1 cellular context compared by ENCODE assay signal in the genomic region with DNA sequence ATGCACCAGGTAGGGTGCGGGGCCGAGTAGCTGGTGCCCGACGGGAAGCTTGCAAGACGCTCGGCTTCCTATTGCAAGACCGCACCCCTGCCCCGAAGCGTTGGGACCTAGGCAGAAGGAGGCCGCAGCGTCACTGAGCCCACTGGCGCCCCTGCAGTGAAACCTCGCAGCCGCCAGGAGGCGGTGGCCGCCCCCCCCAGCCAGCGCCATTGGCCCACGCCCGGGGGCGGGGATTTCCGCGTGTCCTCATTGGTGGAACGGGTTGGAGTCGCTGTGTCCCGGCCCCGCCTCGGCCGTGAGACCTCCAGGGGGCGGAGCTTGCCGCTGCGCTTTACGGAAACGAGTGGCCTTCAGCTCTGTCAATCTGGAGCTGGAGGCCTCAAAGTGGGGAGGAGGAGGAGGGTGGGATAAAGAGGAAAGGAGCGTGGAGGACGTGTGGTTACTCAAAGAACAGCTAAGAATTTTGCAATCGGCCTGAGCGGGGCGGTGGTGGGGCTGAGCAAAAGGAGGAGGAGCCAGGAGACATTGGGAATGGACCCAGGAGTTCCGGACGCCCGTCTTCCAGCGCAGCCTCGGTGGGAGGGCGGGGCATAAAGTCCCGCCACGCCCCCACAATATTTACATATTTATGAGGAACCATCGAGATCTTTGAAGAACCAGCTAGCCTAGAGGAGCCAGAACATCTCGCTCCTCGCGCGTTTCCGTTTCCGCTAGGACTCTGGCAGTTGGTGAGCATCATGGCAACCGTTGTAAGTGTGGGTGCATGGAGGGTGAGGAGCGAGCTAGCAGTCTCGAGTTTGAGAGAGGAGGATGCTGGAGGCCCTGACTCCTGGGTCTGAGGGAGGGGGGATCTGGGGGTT.
TF ChIP-seq lines count a peak whose summit lies in the region.

A gene (minus strand): TSS at position 135 of the 860 bp plus-strand sequence. CDS start 197 bp downstream, outside the sequence.
A gene (plus strand): TSS at position 713 of the 860 bp plus-strand sequence. CDS start 25 bp downstream, at position 738.

TF ChIP-seq in SK-N-SH, 30 proteins besides CTCF, POLR2A, EP300 and RAD21 (continued from another document):
- TF ChIP-seq, protein P1, sequence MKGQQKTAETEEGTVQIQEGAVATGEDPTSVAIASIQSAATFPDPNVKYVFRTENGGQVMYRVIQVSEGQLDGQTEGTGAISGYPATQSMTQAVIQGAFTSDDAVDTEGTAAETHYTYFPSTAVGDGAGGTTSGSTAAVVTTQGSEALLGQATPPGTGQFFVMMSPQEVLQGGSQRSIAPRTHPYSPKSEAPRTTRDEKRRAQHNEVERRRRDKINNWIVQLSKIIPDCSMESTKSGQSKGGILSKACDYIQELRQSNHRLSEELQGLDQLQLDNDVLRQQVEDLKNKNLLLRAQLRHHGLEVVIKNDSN (IDR thresholded peaks at IDR 0.05; ENCODE audit: borderline replicate concordance, low read depth) = no peak
- TF ChIP-seq NRF1 (IDR thresholded peaks at IDR 0.05; ENCODE audit: low read depth, low read length) (peak; percentile 47), TCF12 (IDR thresholded peaks at IDR 0.05) (no peak), JUND (IDR thresholded peaks at IDR 0.05) (no peak), GATA2 (CRISPR knock-in tag; IDR thresholded peaks at IDR 0.05) (no peak), TEAD4 (IDR thresholded peaks at IDR 0.05; ENCODE audit: borderline replicate concordance, insufficient read depth) (no peak), FOXM1 (IDR thresholded peaks at IDR 0.05; ENCODE audit: low read depth) (no peak), MEF2A (IDR thresholded peaks at IDR 0.05; ENCODE audit: borderline replicate concordance, low read depth) (no peak), SMC3 (IDR thresholded peaks at IDR 0.05; ENCODE audit: low read depth, low read length) (no peak), FOXJ3 (CRISPR knock-in tag; IDR thresholded peaks at IDR 0.05) (no peak), RCOR1 (IDR thresholded peaks at IDR 0.05; ENCODE audit: low read length) (peak; percentile 6; the same call in 1 of the 2 replicates), SIN3A (IDR thresholded peaks at IDR 0.05; ENCODE audit: borderline replicate concordance, low read depth, low read length) (peak; percentile 91), ELF1 (IDR thresholded peaks at IDR 0.05) (peak; percentile 43; the same call in 1 of the 2 replicates), TAF1 (IDR thresholded peaks at IDR 0.05; ENCODE audit: borderline replicate concordance, low read depth, low read length) (peak; percentile 93), NFIC (IDR thresholded peaks at IDR 0.05; ENCODE audit: borderline replicate concordance) (no peak; the same call in 1 of the 2 replicates), YY1 (IDR thresholded peaks at IDR 0.05; ENCODE audit: low read depth) (peak; percentile 87), FOSL2 (IDR thresholded peaks at IDR 0.05; ENCODE audit: borderline replicate concordance, low read depth) (no peak)
- TF ChIP-seq, protein P2, sequence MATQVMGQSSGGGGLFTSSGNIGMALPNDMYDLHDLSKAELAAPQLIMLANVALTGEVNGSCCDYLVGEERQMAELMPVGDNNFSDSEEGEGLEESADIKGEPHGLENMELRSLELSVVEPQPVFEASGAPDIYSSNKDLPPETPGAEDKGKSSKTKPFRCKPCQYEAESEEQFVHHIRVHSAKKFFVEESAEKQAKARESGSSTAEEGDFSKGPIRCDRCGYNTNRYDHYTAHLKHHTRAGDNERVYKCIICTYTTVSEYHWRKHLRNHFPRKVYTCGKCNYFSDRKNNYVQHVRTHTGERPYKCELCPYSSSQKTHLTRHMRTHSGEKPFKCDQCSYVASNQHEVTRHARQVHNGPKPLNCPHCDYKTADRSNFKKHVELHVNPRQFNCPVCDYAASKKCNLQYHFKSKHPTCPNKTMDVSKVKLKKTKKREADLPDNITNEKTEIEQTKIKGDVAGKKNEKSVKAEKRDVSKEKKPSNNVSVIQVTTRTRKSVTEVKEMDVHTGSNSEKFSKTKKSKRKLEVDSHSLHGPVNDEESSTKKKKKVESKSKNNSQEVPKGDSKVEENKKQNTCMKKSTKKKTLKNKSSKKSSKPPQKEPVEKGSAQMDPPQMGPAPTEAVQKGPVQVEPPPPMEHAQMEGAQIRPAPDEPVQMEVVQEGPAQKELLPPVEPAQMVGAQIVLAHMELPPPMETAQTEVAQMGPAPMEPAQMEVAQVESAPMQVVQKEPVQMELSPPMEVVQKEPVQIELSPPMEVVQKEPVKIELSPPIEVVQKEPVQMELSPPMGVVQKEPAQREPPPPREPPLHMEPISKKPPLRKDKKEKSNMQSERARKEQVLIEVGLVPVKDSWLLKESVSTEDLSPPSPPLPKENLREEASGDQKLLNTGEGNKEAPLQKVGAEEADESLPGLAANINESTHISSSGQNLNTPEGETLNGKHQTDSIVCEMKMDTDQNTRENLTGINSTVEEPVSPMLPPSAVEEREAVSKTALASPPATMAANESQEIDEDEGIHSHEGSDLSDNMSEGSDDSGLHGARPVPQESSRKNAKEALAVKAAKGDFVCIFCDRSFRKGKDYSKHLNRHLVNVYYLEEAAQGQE (IDR thresholded peaks at IDR 0.05; ENCODE audit: low read depth, low read length) = peak; percentile 58; the same call in 1 of the 2 replicates
- TF ChIP-seq, protein P3, sequence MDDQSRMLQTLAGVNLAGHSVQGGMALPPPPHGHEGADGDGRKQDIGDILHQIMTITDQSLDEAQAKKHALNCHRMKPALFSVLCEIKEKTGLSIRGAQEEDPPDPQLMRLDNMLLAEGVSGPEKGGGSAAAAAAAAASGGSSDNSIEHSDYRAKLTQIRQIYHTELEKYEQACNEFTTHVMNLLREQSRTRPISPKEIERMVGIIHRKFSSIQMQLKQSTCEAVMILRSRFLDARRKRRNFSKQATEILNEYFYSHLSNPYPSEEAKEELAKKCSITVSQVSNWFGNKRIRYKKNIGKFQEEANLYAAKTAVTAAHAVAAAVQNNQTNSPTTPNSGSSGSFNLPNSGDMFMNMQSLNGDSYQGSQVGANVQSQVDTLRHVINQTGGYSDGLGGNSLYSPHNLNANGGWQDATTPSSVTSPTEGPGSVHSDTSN (IDR thresholded peaks at IDR 0.05) = peak; percentile 98
- TF ChIP-seq, protein P4, sequence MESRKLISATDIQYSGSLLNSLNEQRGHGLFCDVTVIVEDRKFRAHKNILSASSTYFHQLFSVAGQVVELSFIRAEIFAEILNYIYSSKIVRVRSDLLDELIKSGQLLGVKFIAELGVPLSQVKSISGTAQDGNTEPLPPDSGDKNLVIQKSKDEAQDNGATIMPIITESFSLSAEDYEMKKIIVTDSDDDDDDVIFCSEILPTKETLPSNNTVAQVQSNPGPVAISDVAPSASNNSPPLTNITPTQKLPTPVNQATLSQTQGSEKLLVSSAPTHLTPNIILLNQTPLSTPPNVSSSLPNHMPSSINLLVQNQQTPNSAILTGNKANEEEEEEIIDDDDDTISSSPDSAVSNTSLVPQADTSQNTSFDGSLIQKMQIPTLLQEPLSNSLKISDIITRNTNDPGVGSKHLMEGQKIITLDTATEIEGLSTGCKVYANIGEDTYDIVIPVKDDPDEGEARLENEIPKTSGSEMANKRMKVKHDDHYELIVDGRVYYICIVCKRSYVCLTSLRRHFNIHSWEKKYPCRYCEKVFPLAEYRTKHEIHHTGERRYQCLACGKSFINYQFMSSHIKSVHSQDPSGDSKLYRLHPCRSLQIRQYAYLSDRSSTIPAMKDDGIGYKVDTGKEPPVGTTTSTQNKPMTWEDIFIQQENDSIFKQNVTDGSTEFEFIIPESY (IDR thresholded peaks at IDR 0.05; ENCODE audit: borderline replicate concordance, low read depth) = no peak
- TF ChIP-seq, protein P5, sequence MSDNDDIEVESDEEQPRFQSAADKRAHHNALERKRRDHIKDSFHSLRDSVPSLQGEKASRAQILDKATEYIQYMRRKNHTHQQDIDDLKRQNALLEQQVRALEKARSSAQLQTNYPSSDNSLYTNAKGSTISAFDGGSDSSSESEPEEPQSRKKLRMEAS (IDR thresholded peaks at IDR 0.05; ENCODE audit: low read depth) = peak; percentile 95
- TF ChIP-seq, protein P6, sequence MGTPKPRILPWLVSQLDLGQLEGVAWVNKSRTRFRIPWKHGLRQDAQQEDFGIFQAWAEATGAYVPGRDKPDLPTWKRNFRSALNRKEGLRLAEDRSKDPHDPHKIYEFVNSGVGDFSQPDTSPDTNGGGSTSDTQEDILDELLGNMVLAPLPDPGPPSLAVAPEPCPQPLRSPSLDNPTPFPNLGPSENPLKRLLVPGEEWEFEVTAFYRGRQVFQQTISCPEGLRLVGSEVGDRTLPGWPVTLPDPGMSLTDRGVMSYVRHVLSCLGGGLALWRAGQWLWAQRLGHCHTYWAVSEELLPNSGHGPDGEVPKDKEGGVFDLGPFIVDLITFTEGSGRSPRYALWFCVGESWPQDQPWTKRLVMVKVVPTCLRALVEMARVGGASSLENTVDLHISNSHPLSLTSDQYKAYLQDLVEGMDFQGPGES (IDR thresholded peaks at IDR 0.05; ENCODE audit: low read depth, low read length) = peak; percentile 72; the same call in 1 of the 2 replicates
